17 cellular contexts compared by ENCODE assay signal in genomic region chr5:138444078-138444773, GRCh38.
"Had no signal": no experiment of that assay in that cellular context is flagged by ENCODE, and none has a peak within 500 bp of the region (broad histone marks: within the 10 kb centered on the region; RNA-seq: fewer than 3 reads in every experiment).

No MANE protein-coding gene starts in this region.

- H3K27ac Mint-ChIP-seq: mesothelial cell of epicardium; nephron progenitor cell; stimulated activated memory B cell treated with anti-CD40 and anti-IgM and Interleukin-4, amounts not matched to agents 10 μg/mL and 1 μg/mL and 100 μg/mL, for 72 hours; stimulated activated naive CD8-positive, alpha-beta T cell treated with anti-CD3 and anti-CD28 coated beads, Interleukin-15, Interleukin-2, amounts not matched to agents 100 ng/mL and 50 ng/mL, for 24 hours had no signal

- H3K27me3 Mint-ChIP-seq: stimulated activated memory B cell treated with anti-CD40 and anti-IgM and Interleukin-4, amounts not matched to agents 10 μg/mL and 1 μg/mL and 100 μg/mL, for 72 hours had no signal

- H3K27me3 ChIP-seq: heart left ventricle, ovary, tibial artery had no signal

- H3K27ac ChIP-seq: heart left ventricle, ovary, tibial artery had no signal

- H3K9me3 Mint-ChIP-seq: mesothelial cell of epicardium; nephron progenitor cell; stimulated activated memory B cell treated with anti-CD40 and anti-IgM and Interleukin-4, amounts not matched to agents 10 μg/mL and 1 μg/mL and 100 μg/mL, for 72 hours; stimulated activated naive CD8-positive, alpha-beta T cell treated with anti-CD3 and anti-CD28 coated beads, Interleukin-15, Interleukin-2, amounts not matched to agents 100 ng/mL and 50 ng/mL, for 24 hours had no signal

- ATAC-seq: esophagus mucosa, heart left ventricle, right cardiac atrium had no signal

- H3K9me3 ChIP-seq: heart left ventricle, ovary, tibial artery had no signal

- H3K4me3 Mint-ChIP-seq: mesothelial cell of epicardium; nephron progenitor cell; stimulated activated memory B cell treated with anti-CD40 and anti-IgM and Interleukin-4, amounts not matched to agents 10 μg/mL and 1 μg/mL and 100 μg/mL, for 72 hours; stimulated activated naive CD8-positive, alpha-beta T cell treated with anti-CD3 and anti-CD28 coated beads, Interleukin-15, Interleukin-2, amounts not matched to agents 100 ng/mL and 50 ng/mL, for 24 hours had no signal

- H3K36me3 ChIP-seq: heart left ventricle, ovary, tibial artery had no signal

- H3K4me3 ChIP-seq: heart left ventricle, ovary, tibial artery had no signal

- DNase-seq: central memory CD4-positive, alpha-beta T cell; effector memory CD4-positive, alpha-beta T cell; heart left ventricle; hippocampal formation; kidney glomerular epithelial cell; mammary epithelial cell; nephron progenitor cell; nucleus accumbens; ovary; stimulated activated CD4-positive, alpha-beta T cell treated with anti-CD3 and anti-CD28 coated beads, Interleukin-4, amount 100 ng/mL, for 1 hour; stimulated activated CD8-positive, alpha-beta memory T cell treated with anti-CD3 and anti-CD28 coated beads, Interleukin-4, amount 100 ng/mL, for 48 hours had no signal

- H3K36me3 Mint-ChIP-seq: mesothelial cell of epicardium; stimulated activated memory B cell treated with anti-CD40 and anti-IgM and Interleukin-4, amounts not matched to agents 10 μg/mL and 1 μg/mL and 100 μg/mL, for 72 hours had no signal
